ENCODE assay signal across 12 cellular contexts in the genomic region with DNA sequence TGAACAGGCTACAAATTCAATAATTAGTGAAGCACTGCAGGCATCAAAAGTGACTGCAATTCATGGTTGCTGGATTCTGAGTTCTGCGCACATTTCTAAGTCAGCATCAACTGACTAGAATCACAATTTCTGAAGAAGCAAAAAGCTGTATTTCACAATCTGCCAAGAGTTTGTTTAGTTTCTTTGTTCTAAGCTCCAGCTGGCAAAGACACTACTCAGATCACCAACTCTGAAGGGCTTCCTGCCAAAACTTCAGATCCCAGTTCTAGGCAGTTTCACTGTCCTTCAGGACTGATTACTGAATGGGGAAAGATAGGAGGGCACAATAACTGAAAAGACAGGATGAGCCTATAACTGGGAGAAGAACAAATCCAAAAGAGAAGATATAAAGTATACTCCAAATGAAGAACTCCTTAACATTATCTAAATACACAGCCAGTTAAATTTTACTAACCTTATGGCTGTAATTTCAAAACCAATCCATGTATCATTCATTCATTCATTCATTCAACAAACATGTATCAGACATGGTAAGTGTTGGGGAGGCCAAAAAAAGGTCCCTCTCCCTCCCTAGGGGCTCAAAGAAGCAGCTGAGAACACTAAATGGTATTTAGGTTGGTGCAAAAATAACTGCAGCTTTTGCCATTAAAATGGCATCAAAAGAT. TPM values are rescaled to one million over a fixed set of nuclear protein-coding genes. Genes with fewer than 3 reads are reported as not detected.
DNase-seq lines count a peak whose midpoint lies in the region; ATAC-seq, FAIRE-seq and TF ChIP-seq lines count a peak whose summit lies in the region.
"Had no signal": no experiment of that assay in that cellular context is flagged by ENCODE, and none has a peak within 500 bp of the region (broad histone marks: within the 10 kb centered on the region; RNA-seq: fewer than 3 reads in every experiment).

No MANE protein-coding gene starts in this region.

- H3K27me3 ChIP-seq in adrenal gland: no peaks in the 10 kb centered on the region

- peak; percentile 84 for FAIRE-seq in frontal cortex (lab: Jason Lieb, UNC)
- FAIRE-seq: TTC549 had no signal

- no peak overlapping the region for H3K27ac Mint-ChIP-seq in stimulated activated memory B cell treated with anti-CD40 and anti-IgM and Interleukin-4, amounts not matched to agents 10 μg/mL and 1 μg/mL and 100 μg/mL, for 72 hours
- H3K27ac Mint-ChIP-seq: endodermal cell had no signal

- H3K27ac ChIP-seq in adrenal gland: peak overlapping the region in 4 of 5 donors; percentile 32 to 60 (median 44)

- no peaks in the 10 kb centered on the region for H3K4me1 Mint-ChIP-seq in stimulated activated memory B cell treated with anti-CD40 and anti-IgM and Interleukin-4, amounts not matched to agents 10 μg/mL and 1 μg/mL and 100 μg/mL, for 72 hours

- 7 to 21% (median 16%) methylated on average over 1 of the region's 1 CpG for WGBS in adrenal gland, 4 donors

- H3K9me3 Mint-ChIP-seq in stimulated activated memory B cell treated with anti-CD40 and anti-IgM and Interleukin-4, amounts not matched to agents 10 μg/mL and 1 μg/mL and 100 μg/mL, for 72 hours: peaks cover 3% of the 10 kb centered on the region
- H3K9me3 Mint-ChIP-seq: endodermal cell had no signal

- ATAC-seq in stimulated activated memory B cell treated with anti-CD40 and anti-IgM and Interleukin-4, amounts not matched to agents 10 μg/mL and 1 μg/mL and 100 μg/mL, for 72 hours: no peak

- DNase-seq in C1 segment of cervical spinal cord (lab: John Stamatoyannopoulos, UW): peak in 11 of 14 donors; percentile 6 to 42 (median 35)
- peak; percentile 57 to 81 (median 75) for DNase-seq in adrenal gland
- DNase-seq in frontal cortex (ENCODE audit: low spot score in 2 of 2): peak; percentile 26 to 29
- DNase-seq in occipital lobe (lab: John Stamatoyannopoulos, UW): peak; percentile 56
- no peak for DNase-seq in NCI-H1417 (lab: John Stamatoyannopoulos, UW)
- DNase-seq in activated CD4-positive, alpha-beta T cell treated with anti-CD3 and anti-CD28 coated beads, Interleukin-2, amount 50 U/mL, for 4 hours: no peak
- no peak for DNase-seq in NOMO-1 treated with DMSO at 0.1 percent for 48 hours (lab: John Stamatoyannopoulos, UW; ENCODE audit: unreplicated experiment)
- DNase-seq: endodermal cell, NCI-H1417 treated with DMSO at 0.1 percent for 48 hours had no signal

- intact Hi-C loops in adrenal gland (cut with DNase I): no loop called here

- H3K36me3 Mint-ChIP-seq in stimulated activated memory B cell treated with anti-CD40 and anti-IgM and Interleukin-4, amounts not matched to agents 10 μg/mL and 1 μg/mL and 100 μg/mL, for 72 hours: no peaks in the 10 kb centered on the region

- no peak for TF ChIP-seq POLR2A in adrenal gland (IDR thresholded peaks at IDR 0.05)

- H3K4me1 ChIP-seq in adrenal gland (replicated peaks in 1 of 2): peaks cover 4 to 41% of the 10 kb centered on the region in 2 donors
- H3K4me1 ChIP-seq: HAP-1 had no signal

- H3K4me3 Mint-ChIP-seq in stimulated activated memory B cell treated with anti-CD40 and anti-IgM and Interleukin-4, amounts not matched to agents 10 μg/mL and 1 μg/mL and 100 μg/mL, for 72 hours: no peak overlapping the region
- H3K4me3 Mint-ChIP-seq: endodermal cell had no signal

- no peaks in the 10 kb centered on the region for H3K9me3 ChIP-seq in adrenal gland (replicated peaks in 1 of 3)
- H3K9me3 ChIP-seq: HAP-1 had no signal

- TF ChIP-seq CTCF in adrenal gland (IDR thresholded peaks at IDR 0.05): no peak

- H3K4me3 ChIP-seq in adrenal gland: no peak overlapping the region
- H3K4me3 ChIP-seq: HAP-1 had no signal

- H3K36me3 ChIP-seq in adrenal gland (replicated peaks in 1 of 2): no peaks in the 10 kb centered on the region
- H3K36me3 ChIP-seq: HAP-1 had no signal

- peaks cover 44% of the 10 kb centered on the region for H3K27me3 Mint-ChIP-seq in stimulated activated memory B cell treated with anti-CD40 and anti-IgM and Interleukin-4, amounts not matched to agents 10 μg/mL and 1 μg/mL and 100 μg/mL, for 72 hours

RNA-seq across cellular contexts. Expression of gene TJP1, which starts 17.1 kb away (rescaled TPM):
- total RNA-seq in adrenal gland (10 to 100 TPM; 37.9 to 68.3 (median 53.9) TPM), frontal cortex (40.8 TPM), occipital lobe (48.7 TPM)
- 10 to 100 TPM; 15.0 to 37.0 (median 17.5) TPM for polyA plus RNA-seq in adrenal gland

Comparison
In these comparisons a context has a peak if more than half of its experiments do, and no peak if none do; other contexts are left out.
1. DNase-seq: peak in C1 segment of cervical spinal cord (11 of 14), adrenal gland (7 of 7), frontal cortex (2 of 2) and occipital lobe (single experiment); none in NCI-H1417 (0 of 3), activated CD4-positive, alpha-beta T cell treated with anti-CD3 and anti-CD28 coated beads, Interleukin-2, amount 50 U/mL, for 4 hours (0 of 2) and NOMO-1 treated with DMSO at 0.1 percent for 48 hours (single experiment).